Comparison of ENCODE assay signal across 1 cellular context in the genomic region with DNA sequence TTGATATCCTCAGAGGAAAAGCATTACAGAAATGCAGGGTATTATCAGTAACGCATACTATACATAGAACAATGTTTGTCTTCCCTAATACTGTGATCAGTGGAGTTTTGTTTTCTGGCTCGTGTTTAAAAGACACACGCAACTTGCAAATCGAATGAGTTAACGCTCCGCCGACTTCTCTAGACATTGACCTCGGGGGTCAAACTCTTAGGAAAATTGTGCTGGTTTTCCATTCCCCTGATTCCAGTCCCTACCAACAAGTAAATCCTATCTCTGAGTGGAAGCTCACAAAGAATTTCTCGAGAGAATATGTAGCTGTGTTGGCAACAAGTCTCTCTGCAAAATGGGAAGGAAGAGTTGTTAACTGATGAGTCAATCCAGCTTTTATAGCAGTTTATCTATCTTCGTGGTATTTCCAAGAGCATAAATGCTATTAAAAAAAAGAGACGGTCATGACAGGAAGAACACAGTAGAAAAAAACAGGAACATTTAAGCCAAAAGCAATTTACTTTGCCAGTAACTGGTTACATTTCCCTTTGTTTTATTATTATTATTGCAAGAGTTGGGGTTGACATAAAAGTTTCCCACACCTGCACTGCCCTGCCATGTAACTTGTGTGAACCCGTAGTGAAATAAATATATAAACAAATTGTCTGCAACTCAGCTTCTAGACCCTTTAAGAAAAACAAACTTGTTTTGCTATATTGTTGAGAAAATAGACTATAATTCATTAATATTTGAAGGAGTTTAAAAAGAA.
TF ChIP-seq lines count a peak whose summit lies in the region.

No MANE protein-coding gene starts in this region.

TF ChIP-seq in HepG2, 621 proteins besides CTCF, POLR2A, EP300 and RAD21 (continued from another document and continues in another):
- TF ChIP-seq BCL6 (CRISPR knock-in tag; IDR thresholded peaks at IDR 0.05): peak; percentile 78
- TF ChIP-seq, protein P1, sequence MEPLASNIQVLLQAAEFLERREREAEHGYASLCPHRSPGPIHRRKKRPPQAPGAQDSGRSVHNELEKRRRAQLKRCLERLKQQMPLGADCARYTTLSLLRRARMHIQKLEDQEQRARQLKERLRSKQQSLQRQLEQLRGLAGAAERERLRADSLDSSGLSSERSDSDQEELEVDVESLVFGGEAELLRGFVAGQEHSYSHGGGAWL (CRISPR knock-in tag; IDR thresholded peaks at IDR 0.05): no peak
- no peak for TF ChIP-seq ZNF484 (CRISPR knock-in tag; IDR thresholded peaks at IDR 0.05; ENCODE audit: borderline replicate concordance, low read depth)
- TF ChIP-seq NFIC (IDR thresholded peaks at IDR 0.05; ENCODE audit: low read length): peak; percentile 17; the same call in 1 of the 2 replicates
- TF ChIP-seq NFYB (CRISPR knock-in tag; IDR thresholded peaks at IDR 0.05): no peak
- TF ChIP-seq HMG20A (CRISPR knock-in tag; IDR thresholded peaks at IDR 0.05; ENCODE audit: borderline replicate concordance): 0 out of 2 replicates have a peak, but pooled peaks have one; percentile 15
- TF ChIP-seq RXRB (CRISPR knock-in tag; IDR thresholded peaks at IDR 0.05; ENCODE audit: borderline replicate concordance): peak; percentile 41; the same call in 1 of the 2 replicates
- TF ChIP-seq, protein P2, sequence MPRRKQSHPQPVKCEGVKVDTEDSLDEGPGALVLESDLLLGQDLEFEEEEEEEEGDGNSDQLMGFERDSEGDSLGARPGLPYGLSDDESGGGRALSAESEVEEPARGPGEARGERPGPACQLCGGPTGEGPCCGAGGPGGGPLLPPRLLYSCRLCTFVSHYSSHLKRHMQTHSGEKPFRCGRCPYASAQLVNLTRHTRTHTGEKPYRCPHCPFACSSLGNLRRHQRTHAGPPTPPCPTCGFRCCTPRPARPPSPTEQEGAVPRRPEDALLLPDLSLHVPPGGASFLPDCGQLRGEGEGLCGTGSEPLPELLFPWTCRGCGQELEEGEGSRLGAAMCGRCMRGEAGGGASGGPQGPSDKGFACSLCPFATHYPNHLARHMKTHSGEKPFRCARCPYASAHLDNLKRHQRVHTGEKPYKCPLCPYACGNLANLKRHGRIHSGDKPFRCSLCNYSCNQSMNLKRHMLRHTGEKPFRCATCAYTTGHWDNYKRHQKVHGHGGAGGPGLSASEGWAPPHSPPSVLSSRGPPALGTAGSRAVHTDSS (CRISPR knock-in tag; conservative IDR thresholded peaks at IDR 0.05): no peak
- TF ChIP-seq GTF3A (CRISPR knock-in tag; conservative IDR thresholded peaks at IDR 0.05): no peak
- no peak for TF ChIP-seq SOX6 (IDR thresholded peaks at IDR 0.05)
- peak; percentile 80 for TF ChIP-seq SOX6 (CRISPR knock-in tag; IDR thresholded peaks at IDR 0.05)
- peak; percentile 49 for TF ChIP-seq ASH2L (IDR thresholded peaks at IDR 0.05; ENCODE audit: insufficient read length, low read depth, low read length)
- no peak for TF ChIP-seq NPAS2 (CRISPR knock-in tag; IDR thresholded peaks at IDR 0.05; ENCODE audit: borderline replicate concordance)
- TF ChIP-seq, protein P3, sequence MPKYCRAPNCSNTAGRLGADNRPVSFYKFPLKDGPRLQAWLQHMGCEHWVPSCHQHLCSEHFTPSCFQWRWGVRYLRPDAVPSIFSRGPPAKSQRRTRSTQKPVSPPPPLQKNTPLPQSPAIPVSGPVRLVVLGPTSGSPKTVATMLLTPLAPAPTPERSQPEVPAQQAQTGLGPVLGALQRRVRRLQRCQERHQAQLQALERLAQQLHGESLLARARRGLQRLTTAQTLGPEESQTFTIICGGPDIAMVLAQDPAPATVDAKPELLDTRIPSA (CRISPR knock-in tag; IDR thresholded peaks at IDR 0.05; ENCODE audit: borderline replicate concordance): no peak
- TF ChIP-seq NFE2L1 (CRISPR knock-in tag; IDR thresholded peaks at IDR 0.05; ENCODE audit: borderline replicate concordance): no peak
- no peak for TF ChIP-seq ZNF660 (CRISPR knock-in tag; IDR thresholded peaks at IDR 0.05; ENCODE audit: borderline replicate concordance, low read depth)
- no peak for TF ChIP-seq ZNF432 (CRISPR knock-in tag; IDR thresholded peaks at IDR 0.05; ENCODE audit: borderline replicate concordance)
- TF ChIP-seq ZNF792 (CRISPR knock-in tag; IDR thresholded peaks at IDR 0.05): no peak
- TF ChIP-seq, protein P4, sequence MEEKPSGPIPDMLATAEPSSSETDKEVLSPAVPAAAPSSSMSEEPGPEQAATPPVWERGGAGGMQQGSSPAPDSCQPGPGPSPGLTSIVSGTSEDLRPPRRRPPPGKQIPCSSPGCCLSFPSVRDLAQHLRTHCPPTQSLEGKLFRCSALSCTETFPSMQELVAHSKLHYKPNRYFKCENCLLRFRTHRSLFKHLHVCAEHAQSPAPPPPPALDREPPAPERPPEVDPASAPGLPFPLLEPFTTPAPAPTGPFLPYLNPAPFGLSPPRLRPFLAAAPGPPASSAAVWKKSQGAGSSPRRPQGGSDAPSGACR (CRISPR knock-in tag; IDR thresholded peaks at IDR 0.05): no peak
- TF ChIP-seq HOXA5 (CRISPR knock-in tag; IDR thresholded peaks at IDR 0.05): no peak
- TF ChIP-seq, protein P5, sequence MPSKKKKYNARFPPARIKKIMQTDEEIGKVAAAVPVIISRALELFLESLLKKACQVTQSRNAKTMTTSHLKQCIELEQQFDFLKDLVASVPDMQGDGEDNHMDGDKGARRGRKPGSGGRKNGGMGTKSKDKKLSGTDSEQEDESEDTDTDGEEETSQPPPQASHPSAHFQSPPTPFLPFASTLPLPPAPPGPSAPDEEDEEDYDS (CRISPR knock-in tag; IDR thresholded peaks at IDR 0.05): no peak
- TF ChIP-seq TBX2 (CRISPR knock-in tag; IDR thresholded peaks at IDR 0.05; ENCODE audit: borderline replicate concordance): 0 out of 2 replicates have a peak, but pooled peaks have one; percentile 38
- TF ChIP-seq ZNF17 (CRISPR knock-in tag; IDR thresholded peaks at IDR 0.05): no peak
- TF ChIP-seq, protein P6, sequence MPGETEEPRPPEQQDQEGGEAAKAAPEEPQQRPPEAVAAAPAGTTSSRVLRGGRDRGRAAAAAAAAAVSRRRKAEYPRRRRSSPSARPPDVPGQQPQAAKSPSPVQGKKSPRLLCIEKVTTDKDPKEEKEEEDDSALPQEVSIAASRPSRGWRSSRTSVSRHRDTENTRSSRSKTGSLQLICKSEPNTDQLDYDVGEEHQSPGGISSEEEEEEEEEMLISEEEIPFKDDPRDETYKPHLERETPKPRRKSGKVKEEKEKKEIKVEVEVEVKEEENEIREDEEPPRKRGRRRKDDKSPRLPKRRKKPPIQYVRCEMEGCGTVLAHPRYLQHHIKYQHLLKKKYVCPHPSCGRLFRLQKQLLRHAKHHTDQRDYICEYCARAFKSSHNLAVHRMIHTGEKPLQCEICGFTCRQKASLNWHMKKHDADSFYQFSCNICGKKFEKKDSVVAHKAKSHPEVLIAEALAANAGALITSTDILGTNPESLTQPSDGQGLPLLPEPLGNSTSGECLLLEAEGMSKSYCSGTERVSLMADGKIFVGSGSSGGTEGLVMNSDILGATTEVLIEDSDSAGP (CRISPR knock-in tag; IDR thresholded peaks at IDR 0.05; ENCODE audit: borderline replicate concordance): no peak
- TF ChIP-seq, protein P7, sequence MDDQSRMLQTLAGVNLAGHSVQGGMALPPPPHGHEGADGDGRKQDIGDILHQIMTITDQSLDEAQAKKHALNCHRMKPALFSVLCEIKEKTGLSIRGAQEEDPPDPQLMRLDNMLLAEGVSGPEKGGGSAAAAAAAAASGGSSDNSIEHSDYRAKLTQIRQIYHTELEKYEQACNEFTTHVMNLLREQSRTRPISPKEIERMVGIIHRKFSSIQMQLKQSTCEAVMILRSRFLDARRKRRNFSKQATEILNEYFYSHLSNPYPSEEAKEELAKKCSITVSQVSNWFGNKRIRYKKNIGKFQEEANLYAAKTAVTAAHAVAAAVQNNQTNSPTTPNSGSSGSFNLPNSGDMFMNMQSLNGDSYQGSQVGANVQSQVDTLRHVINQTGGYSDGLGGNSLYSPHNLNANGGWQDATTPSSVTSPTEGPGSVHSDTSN (CRISPR knock-in tag; IDR thresholded peaks at IDR 0.05; ENCODE audit: borderline replicate concordance): no peak
- no peak for TF ChIP-seq ZNF747 (CRISPR knock-in tag; IDR thresholded peaks at IDR 0.05; ENCODE audit: borderline replicate concordance)
- TF ChIP-seq ZNF605 (CRISPR knock-in tag; IDR thresholded peaks at IDR 0.05): no peak
- 0 out of 2 replicates have a peak, but pooled peaks have one; percentile 21 for TF ChIP-seq ZNF331 (CRISPR knock-in tag; IDR thresholded peaks at IDR 0.05)
- no peak for TF ChIP-seq GABPA (IDR thresholded peaks at IDR 0.05; ENCODE audit: low read depth, low read length)
- TF ChIP-seq GABPA (CRISPR knock-in tag; IDR thresholded peaks at IDR 0.05; ENCODE audit: low read depth): no peak
- no peak for TF ChIP-seq HNRNPUL1 (IDR thresholded peaks at IDR 0.05; ENCODE audit: low read depth, low read length)
- TF ChIP-seq, protein P8, sequence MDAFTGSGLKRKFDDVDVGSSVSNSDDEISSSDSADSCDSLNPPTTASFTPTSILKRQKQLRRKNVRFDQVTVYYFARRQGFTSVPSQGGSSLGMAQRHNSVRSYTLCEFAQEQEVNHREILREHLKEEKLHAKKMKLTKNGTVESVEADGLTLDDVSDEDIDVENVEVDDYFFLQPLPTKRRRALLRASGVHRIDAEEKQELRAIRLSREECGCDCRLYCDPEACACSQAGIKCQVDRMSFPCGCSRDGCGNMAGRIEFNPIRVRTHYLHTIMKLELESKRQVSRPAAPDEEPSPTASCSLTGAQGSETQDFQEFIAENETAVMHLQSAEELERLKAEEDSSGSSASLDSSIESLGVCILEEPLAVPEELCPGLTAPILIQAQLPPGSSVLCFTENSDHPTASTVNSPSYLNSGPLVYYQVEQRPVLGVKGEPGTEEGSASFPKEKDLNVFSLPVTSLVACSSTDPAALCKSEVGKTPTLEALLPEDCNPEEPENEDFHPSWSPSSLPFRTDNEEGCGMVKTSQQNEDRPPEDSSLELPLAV (CRISPR knock-in tag; conservative IDR thresholded peaks at IDR 0.05; ENCODE audit: low read depth): no peak
- no peak for TF ChIP-seq HNRNPL (IDR thresholded peaks at IDR 0.05; ENCODE audit: low read depth, low read length)
- TF ChIP-seq ZNF629 (CRISPR knock-in tag; conservative IDR thresholded peaks at IDR 0.05): no peak; the same call in 1 of the 2 replicates
- TF ChIP-seq PHF21A (CRISPR knock-in tag; IDR thresholded peaks at IDR 0.05): no peak
- TF ChIP-seq, protein P9, sequence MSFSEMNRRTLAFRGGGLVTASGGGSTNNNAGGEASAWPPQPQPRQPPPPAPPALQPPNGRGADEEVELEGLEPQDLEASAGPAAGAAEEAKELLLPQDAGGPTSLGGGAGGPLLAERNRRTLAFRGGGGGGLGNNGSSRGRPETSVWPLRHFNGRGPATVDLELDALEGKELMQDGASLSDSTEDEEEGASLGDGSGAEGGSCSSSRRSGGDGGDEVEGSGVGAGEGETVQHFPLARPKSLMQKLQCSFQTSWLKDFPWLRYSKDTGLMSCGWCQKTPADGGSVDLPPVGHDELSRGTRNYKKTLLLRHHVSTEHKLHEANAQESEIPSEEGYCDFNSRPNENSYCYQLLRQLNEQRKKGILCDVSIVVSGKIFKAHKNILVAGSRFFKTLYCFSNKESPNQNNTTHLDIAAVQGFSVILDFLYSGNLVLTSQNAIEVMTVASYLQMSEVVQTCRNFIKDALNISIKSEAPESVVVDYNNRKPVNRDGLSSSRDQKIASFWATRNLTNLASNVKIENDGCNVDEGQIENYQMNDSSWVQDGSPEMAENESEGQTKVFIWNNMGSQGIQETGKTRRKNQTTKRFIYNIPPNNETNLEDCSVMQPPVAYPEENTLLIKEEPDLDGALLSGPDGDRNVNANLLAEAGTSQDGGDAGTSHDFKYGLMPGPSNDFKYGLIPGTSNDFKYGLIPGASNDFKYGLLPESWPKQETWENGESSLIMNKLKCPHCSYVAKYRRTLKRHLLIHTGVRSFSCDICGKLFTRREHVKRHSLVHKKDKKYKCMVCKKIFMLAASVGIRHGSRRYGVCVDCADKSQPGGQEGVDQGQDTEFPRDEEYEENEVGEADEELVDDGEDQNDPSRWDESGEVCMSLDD (CRISPR knock-in tag; IDR thresholded peaks at IDR 0.05; ENCODE audit: borderline replicate concordance): no peak
- TF ChIP-seq ZNF224 (CRISPR knock-in tag; IDR thresholded peaks at IDR 0.05): no peak
- TF ChIP-seq ELF3 (CRISPR knock-in tag; IDR thresholded peaks at IDR 0.05): no peak
- TF ChIP-seq, protein P10, sequence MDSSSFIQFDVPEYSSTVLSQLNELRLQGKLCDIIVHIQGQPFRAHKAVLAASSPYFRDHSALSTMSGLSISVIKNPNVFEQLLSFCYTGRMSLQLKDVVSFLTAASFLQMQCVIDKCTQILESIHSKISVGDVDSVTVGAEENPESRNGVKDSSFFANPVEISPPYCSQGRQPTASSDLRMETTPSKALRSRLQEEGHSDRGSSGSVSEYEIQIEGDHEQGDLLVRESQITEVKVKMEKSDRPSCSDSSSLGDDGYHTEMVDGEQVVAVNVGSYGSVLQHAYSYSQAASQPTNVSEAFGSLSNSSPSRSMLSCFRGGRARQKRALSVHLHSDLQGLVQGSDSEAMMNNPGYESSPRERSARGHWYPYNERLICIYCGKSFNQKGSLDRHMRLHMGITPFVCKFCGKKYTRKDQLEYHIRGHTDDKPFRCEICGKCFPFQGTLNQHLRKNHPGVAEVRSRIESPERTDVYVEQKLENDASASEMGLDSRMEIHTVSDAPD (CRISPR knock-in tag; IDR thresholded peaks at IDR 0.05): no peak
- TF ChIP-seq THAP11 (CRISPR knock-in tag; IDR thresholded peaks at IDR 0.05): no peak
- no peak for TF ChIP-seq SATB2 (CRISPR knock-in tag; IDR thresholded peaks at IDR 0.05)
- TF ChIP-seq RCOR2 (CRISPR knock-in tag; IDR thresholded peaks at IDR 0.05): peak; percentile 38; the same call in 1 of the 2 replicates
- TF ChIP-seq MZF1 (CRISPR knock-in tag; IDR thresholded peaks at IDR 0.05; ENCODE audit: borderline replicate concordance): no peak
- TF ChIP-seq SNRNP70 (IDR thresholded peaks at IDR 0.05; ENCODE audit: low read depth, low read length): no peak
- TF ChIP-seq SUZ12 (IDR thresholded peaks at IDR 0.05; ENCODE audit: low read depth, low read length): no peak
- TF ChIP-seq, protein P11, sequence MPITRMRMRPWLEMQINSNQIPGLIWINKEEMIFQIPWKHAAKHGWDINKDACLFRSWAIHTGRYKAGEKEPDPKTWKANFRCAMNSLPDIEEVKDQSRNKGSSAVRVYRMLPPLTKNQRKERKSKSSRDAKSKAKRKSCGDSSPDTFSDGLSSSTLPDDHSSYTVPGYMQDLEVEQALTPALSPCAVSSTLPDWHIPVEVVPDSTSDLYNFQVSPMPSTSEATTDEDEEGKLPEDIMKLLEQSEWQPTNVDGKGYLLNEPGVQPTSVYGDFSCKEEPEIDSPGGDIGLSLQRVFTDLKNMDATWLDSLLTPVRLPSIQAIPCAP (CRISPR knock-in tag; IDR thresholded peaks at IDR 0.05; ENCODE audit: low read depth): no peak
- TF ChIP-seq MLLT10 (CRISPR knock-in tag; IDR thresholded peaks at IDR 0.05): no peak
- TF ChIP-seq MIXL1 (CRISPR knock-in tag; IDR thresholded peaks at IDR 0.05): no peak
- peak; percentile 76 for TF ChIP-seq GATAD2A (CRISPR knock-in tag; IDR thresholded peaks at IDR 0.05)
- no peak for TF ChIP-seq ZSCAN9 (CRISPR knock-in tag; IDR thresholded peaks at IDR 0.05; ENCODE audit: borderline replicate concordance)
- TF ChIP-seq ZNF562 (CRISPR knock-in tag; IDR thresholded peaks at IDR 0.05; ENCODE audit: borderline replicate concordance): no peak
- TF ChIP-seq ZNF552 (CRISPR knock-in tag; IDR thresholded peaks at IDR 0.05; ENCODE audit: borderline replicate concordance): no peak
- TF ChIP-seq, protein P12, sequence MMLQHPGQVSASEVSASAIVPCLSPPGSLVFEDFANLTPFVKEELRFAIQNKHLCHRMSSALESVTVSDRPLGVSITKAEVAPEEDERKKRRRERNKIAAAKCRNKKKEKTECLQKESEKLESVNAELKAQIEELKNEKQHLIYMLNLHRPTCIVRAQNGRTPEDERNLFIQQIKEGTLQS (CRISPR knock-in tag; IDR thresholded peaks at IDR 0.05): no peak
- TF ChIP-seq, protein P13, sequence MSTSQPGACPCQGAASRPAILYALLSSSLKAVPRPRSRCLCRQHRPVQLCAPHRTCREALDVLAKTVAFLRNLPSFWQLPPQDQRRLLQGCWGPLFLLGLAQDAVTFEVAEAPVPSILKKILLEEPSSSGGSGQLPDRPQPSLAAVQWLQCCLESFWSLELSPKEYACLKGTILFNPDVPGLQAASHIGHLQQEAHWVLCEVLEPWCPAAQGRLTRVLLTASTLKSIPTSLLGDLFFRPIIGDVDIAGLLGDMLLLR (CRISPR knock-in tag; IDR thresholded peaks at IDR 0.05): no peak
